Comparison of ENCODE assay signal across 8 cellular contexts in the genomic region with DNA sequence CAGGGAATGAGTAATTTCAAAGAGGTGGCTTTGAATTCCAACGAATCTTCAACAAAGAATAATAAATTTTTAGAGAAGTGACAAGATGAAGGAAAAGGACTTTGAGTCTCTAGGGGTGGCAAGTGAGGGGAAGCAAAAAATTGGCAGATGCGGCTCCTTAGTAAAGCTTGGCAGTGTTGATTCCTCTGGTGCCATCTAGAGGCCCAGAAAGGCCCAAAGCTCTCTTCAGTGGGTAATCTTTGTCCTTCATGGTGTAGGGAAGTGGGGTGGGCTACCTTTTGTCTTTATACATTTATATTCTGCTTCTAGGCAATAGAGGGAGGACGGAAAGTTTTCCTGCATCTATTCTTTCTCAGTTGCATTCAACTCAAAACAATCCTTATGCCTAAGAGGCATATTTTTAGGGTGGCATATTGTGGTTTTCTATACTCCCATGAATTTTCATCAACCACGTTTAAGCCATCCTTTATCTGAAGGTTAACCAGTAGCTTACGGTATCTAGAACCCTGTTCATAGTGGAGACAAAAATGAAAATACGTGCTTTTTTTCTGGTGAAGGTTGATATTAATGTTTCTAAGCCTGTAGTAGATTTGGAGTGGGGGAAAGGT. TPM values are rescaled to one million over a fixed set of nuclear protein-coding genes. Genes with fewer than 3 reads are reported as not detected.
DNase-seq lines count a peak whose midpoint lies in the region; ATAC-seq and TF ChIP-seq lines count a peak whose summit lies in the region.

No MANE protein-coding gene starts in this region.

- H3K27ac ChIP-seq in KMS-11 (no peak overlapping the region), SK-N-SH (ENCODE audit: low read depth in 2 of 2, low read length in 1 of 2) (no peak overlapping the region; a peak in 1 of 4 replicates)

- no peaks in the 10 kb centered on the region for H3K79me2 ChIP-seq in KMS-11 (ENCODE audit: insufficient read depth, low read depth)
- H3K79me2 ChIP-seq in SK-N-SH (ENCODE audit: insufficient read depth), result no peaks in the 10 kb centered on the region; the same call in 1 of the 2 replicates

- POLR2A ChIA-PET in SK-N-SH (lab: Yijun Ruan, JAX), result interaction anchor here (1.0 kb wide), 1 partner anchor 18 kb away, joined by 3 read pairs; no protein-coding TSS in a partner anchor

- no peak overlapping the region for H2AFZ ChIP-seq in KMS-11 (ENCODE audit: low read depth)
- no peak overlapping the region for H2AFZ ChIP-seq in SK-N-SH (ENCODE audit: low read depth)

- H3K36me3 ChIP-seq in KMS-11 (ENCODE audit: insufficient read depth) (peaks cover 3% of the 10 kb centered on the region; the same call in 1 of the 2 replicates), SK-N-SH (replicated peaks in 1 of 2; ENCODE audit: control insufficient read depth in 1 of 2, insufficient read depth in 2 of 2, low read length in 1 of 2) (peaks cover 76 to 93% of the 10 kb centered on the region in 2 experiments)

- no peaks in the 10 kb centered on the region for H3K27me3 Mint-ChIP-seq in activated naive CD4-positive, alpha-beta T cell treated with anti-CD3 and anti-CD28 coated beads, Interleukin-2, amount 10 ng/mL, durations not matched to agents 7 days and 5 days

- H3K4me1 ChIP-seq in KMS-11 (ENCODE audit: low read depth, poor library complexity, severe bottlenecking) (peaks cover 18% of the 10 kb centered on the region), SK-N-SH (ENCODE audit: control insufficient read depth in 1 of 2, insufficient read depth in 2 of 2, low read depth in 1 of 2, low read length in 1 of 2) (peaks cover 14 to 23% of the 10 kb centered on the region in 2 experiments; a peak in 3 of 4 replicates)

- ATAC-seq in GM19324 (IDR thresholded peaks at IDR 0.05; ENCODE audit: low FRiP score, unreplicated experiment), result no peak
- no peak for ATAC-seq in GM18498 (IDR thresholded peaks at IDR 0.05; ENCODE audit: unreplicated experiment)

- TF ChIP-seq EP300 in SK-N-SH (IDR thresholded peaks at IDR 0.05; ENCODE audit: borderline replicate concordance in 1 of 2, low read depth in 1 of 2, low read length in 1 of 2), result no peak

- H4K20me1 ChIP-seq in KMS-11 (ENCODE audit: insufficient read depth), result no peaks in the 10 kb centered on the region
- no peaks in the 10 kb centered on the region for H4K20me1 ChIP-seq in SK-N-SH (ENCODE audit: insufficient read depth)

- peak; percentile 75 for TF ChIP-seq RAD21 in SK-N-SH (IDR thresholded peaks at IDR 0.05; ENCODE audit: low read length)

- TF ChIP-seq CTCF in KMS-11 (conservative IDR thresholded peaks at IDR 0.05; ENCODE audit: low read depth, low read length), result peak; percentile 71
- peak; percentile 70 for TF ChIP-seq CTCF in SK-N-SH (IDR thresholded peaks at IDR 0.05)

- H3K4me3 Mint-ChIP-seq in activated naive CD4-positive, alpha-beta T cell treated with anti-CD3 and anti-CD28 coated beads, Interleukin-2, amount 10 ng/mL, durations not matched to agents 7 days and 5 days, result no peak overlapping the region

- 73% methylated on average over 6 of the region's 6 CpGs for whole genome bisulfite sequencing in SK-N-SH (ENCODE audit: low lambda C conversion rate)

- H3K9me3 Mint-ChIP-seq in activated naive CD4-positive, alpha-beta T cell treated with anti-CD3 and anti-CD28 coated beads, Interleukin-2, amount 10 ng/mL, durations not matched to agents 7 days and 5 days, result no peaks in the 10 kb centered on the region

- H3K9me3 ChIP-seq in SK-N-SH, result no peaks in the 10 kb centered on the region

- H3K9ac ChIP-seq in KMS-11, result no peak overlapping the region
- H3K9ac ChIP-seq in SK-N-SH, result no peak overlapping the region

- CTCF ChIA-PET in activated naive CD4-positive, alpha-beta T cell treated with anti-CD3 and anti-CD28 coated beads, Interleukin-2, amount 10 ng/mL, durations not matched to agents 7 days and 5 days (lab: Charles Lee), result interaction anchor here (0.6 to 5.0 kb wide), 6 partner anchors 11 to 1478 kb away, joined by 3 to 33 read pairs (median 6); no protein-coding TSS in a partner anchor
- CTCF ChIA-PET in SK-N-SH (lab: Yijun Ruan, JAX), result interaction anchor here (0.6 to 6.0 kb wide), 25 partner anchors 8 to 211 kb away, joined by 3 to 51 read pairs (median 5); partner anchors contain the start of genes MARCHF6 and ROPN1L

- no peaks in the 10 kb centered on the region for H3F3A ChIP-seq in SK-N-SH (replicated peaks; ENCODE audit: insufficient read depth)

- peaks cover 37% of the 10 kb centered on the region for H3K4me1 Mint-ChIP-seq in activated naive CD4-positive, alpha-beta T cell treated with anti-CD3 and anti-CD28 coated beads, Interleukin-2, amount 10 ng/mL, durations not matched to agents 7 days and 5 days

- DNase-seq in activated naive CD4-positive, alpha-beta T cell treated with anti-CD3 and anti-CD28 coated beads, Interleukin-2, amount 10 ng/mL, durations not matched to agents 7 days and 5 days, result peak; percentile 43
- DNase-seq in activated naive CD4-positive, alpha-beta T cell (lab: John Stamatoyannopoulos, UW), result no peak
- peak; percentile 43 for DNase-seq in SK-N-SH
- DNase-seq in foreskin melanocyte, result peak; percentile 15
- peak; percentile 47 for DNase-seq in renal cortical epithelial cell (ENCODE audit: low read depth)

- H3K36me3 Mint-ChIP-seq in activated naive CD4-positive, alpha-beta T cell treated with anti-CD3 and anti-CD28 coated beads, Interleukin-2, amount 10 ng/mL, durations not matched to agents 7 days and 5 days, result peaks cover 69% of the 10 kb centered on the region

- H3K4me2 ChIP-seq in KMS-11 (no peak overlapping the region), SK-N-SH (no peak overlapping the region)

- H3K27me3 ChIP-seq in KMS-11 (ENCODE audit: insufficient read depth, low read depth) (no peaks in the 10 kb centered on the region), SK-N-SH (ENCODE audit: insufficient read depth) (no peaks in the 10 kb centered on the region)

- no peak overlapping the region for H3K27ac Mint-ChIP-seq in activated naive CD4-positive, alpha-beta T cell treated with anti-CD3 and anti-CD28 coated beads, Interleukin-2, amount 10 ng/mL, durations not matched to agents 7 days and 5 days

- no peaks in the 10 kb centered on the region for H3K9me2 ChIP-seq in SK-N-SH

- no peak overlapping the region for H3K4me3 ChIP-seq in KMS-11 (IDR thresholded peaks at IDR 0.05; ENCODE audit: insufficient read depth, low read depth, low read length)
- H3K4me3 ChIP-seq in SK-N-SH (ENCODE audit: low read depth in 2 of 2, low read length in 1 of 2), result no peak overlapping the region

TF ChIP-seq in SK-N-SH, 30 proteins besides CTCF, POLR2A, EP300 and RAD21:
- TF ChIP-seq SMC3 (IDR thresholded peaks at IDR 0.05; ENCODE audit: low read depth, low read length) (peak; percentile 42), ELF1 (IDR thresholded peaks at IDR 0.05) (no peak)

RNA-seq across cellular contexts. Expression of gene ROPN1L, which starts 17.5 kb away (rescaled TPM):
- 0.31 and 0.58 TPM in 2 replicates for polyA plus RNA-seq in SK-N-SH (2012; rRNA removed)
- 0.39 and 0.45 TPM in 2 replicates for polyA plus RNA-seq in SK-N-SH (2012; cell fraction: cytosol; rRNA removed)
- 0.53 and 0.70 TPM in 2 replicates for polyA plus RNA-seq in SK-N-SH (2012; cell fraction: nucleus; rRNA removed)
- 3.1 TPM in 1 of 2 replicates, not detected in the other for total RNA-seq in renal cortical epithelial cell

Comparison
In these comparisons a context has a peak if more than half of its experiments do, and no peak if none do; other contexts are left out.
1. DNase-seq: peak in activated naive CD4-positive, alpha-beta T cell treated with anti-CD3 and anti-CD28 coated beads, Interleukin-2, amount 10 ng/mL, durations not matched to agents 7 days and 5 days (single experiment), SK-N-SH (single experiment), foreskin melanocyte (single experiment) and renal cortical epithelial cell (single experiment); none in activated naive CD4-positive, alpha-beta T cell (0 of 4).